ENCODE assay signal across 1 cellular context in genomic region chr9:137618105-137619067, GRCh38.
A peak's percentile ranks its signal among the peaks of the same experiment; 100 is the strongest.
TF ChIP-seq lines count a peak whose summit lies in the region.

Gene EHMT1, plus strand, starts transcription at chr9:137619005. Its CDS starts 24 bp downstream, at chr9:137619029.

TF ChIP-seq in HepG2, 621 proteins besides CTCF, POLR2A, EP300 and RAD21 (continued from another document and continues in another):
- TF ChIP-seq, protein P1, sequence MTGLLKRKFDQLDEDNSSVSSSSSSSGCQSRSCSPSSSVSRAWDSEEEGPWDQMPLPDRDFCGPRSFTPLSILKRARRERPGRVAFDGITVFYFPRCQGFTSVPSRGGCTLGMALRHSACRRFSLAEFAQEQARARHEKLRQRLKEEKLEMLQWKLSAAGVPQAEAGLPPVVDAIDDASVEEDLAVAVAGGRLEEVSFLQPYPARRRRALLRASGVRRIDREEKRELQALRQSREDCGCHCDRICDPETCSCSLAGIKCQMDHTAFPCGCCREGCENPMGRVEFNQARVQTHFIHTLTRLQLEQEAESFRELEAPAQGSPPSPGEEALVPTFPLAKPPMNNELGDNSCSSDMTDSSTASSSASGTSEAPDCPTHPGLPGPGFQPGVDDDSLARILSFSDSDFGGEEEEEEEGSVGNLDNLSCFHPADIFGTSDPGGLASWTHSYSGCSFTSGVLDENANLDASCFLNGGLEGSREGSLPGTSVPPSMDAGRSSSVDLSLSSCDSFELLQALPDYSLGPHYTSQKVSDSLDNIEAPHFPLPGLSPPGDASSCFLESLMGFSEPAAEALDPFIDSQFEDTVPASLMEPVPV (CRISPR knock-in tag; IDR thresholded peaks at IDR 0.05): peak; percentile 75; the same call in 1 of the 2 replicates
- TF ChIP-seq HES4 (CRISPR knock-in tag; IDR thresholded peaks at IDR 0.05; ENCODE audit: borderline replicate concordance) (no peak), MAX (IDR thresholded peaks at IDR 0.05) (peak; percentile 33; the same call in 1 of the 2 replicates), ZNF713 (CRISPR knock-in tag; IDR thresholded peaks at IDR 0.05) (no peak), AKNA (CRISPR knock-in tag; IDR thresholded peaks at IDR 0.05; ENCODE audit: borderline replicate concordance) (no peak), TBP (CRISPR knock-in tag; IDR thresholded peaks at IDR 0.05) (no peak), GPN1 (CRISPR knock-in tag; IDR thresholded peaks at IDR 0.05; ENCODE audit: borderline replicate concordance) (no peak), ZNF230 (CRISPR knock-in tag; IDR thresholded peaks at IDR 0.05) (no peak), WIZ (CRISPR knock-in tag; IDR thresholded peaks at IDR 0.05) (no peak), KMT2B (CRISPR knock-in tag; IDR thresholded peaks at IDR 0.05) (peak; percentile 75), FIP1L1 (IDR thresholded peaks at IDR 0.05; ENCODE audit: borderline replicate concordance, insufficient read depth, low read depth, low read length) (no peak), PLRG1 (conservative IDR thresholded peaks at IDR 0.05) (no peak), AFF4 (CRISPR knock-in tag; IDR thresholded peaks at IDR 0.05) (no peak), TCF12 (IDR thresholded peaks at IDR 0.05) (no peak), TCF12 (CRISPR knock-in tag; IDR thresholded peaks at IDR 0.05) (no peak), MIER3 (CRISPR knock-in tag; IDR thresholded peaks at IDR 0.05; ENCODE audit: borderline replicate concordance) (0 out of 2 replicates have a peak, but pooled peaks have one; percentile 27), ZBTB4 (CRISPR knock-in tag; IDR thresholded peaks at IDR 0.05; ENCODE audit: borderline replicate concordance) (no peak), ETS1 (CRISPR knock-in tag; IDR thresholded peaks at IDR 0.05) (no peak), ZFP36L2 (CRISPR knock-in tag; IDR thresholded peaks at IDR 0.05) (no peak), ZNF34 (CRISPR knock-in tag; IDR thresholded peaks at IDR 0.05; ENCODE audit: borderline replicate concordance) (no peak), ZNF343 (CRISPR knock-in tag; IDR thresholded peaks at IDR 0.05) (0 out of 2 replicates have a peak, but pooled peaks have one; percentile 29), ZNF589 (CRISPR knock-in tag; conservative IDR thresholded peaks at IDR 0.05) (no peak), TRIM24 (CRISPR knock-in tag; IDR thresholded peaks at IDR 0.05) (no peak), ZNF878 (CRISPR knock-in tag; IDR thresholded peaks at IDR 0.05) (no peak), SRSF9 (IDR thresholded peaks at IDR 0.05; ENCODE audit: borderline replicate concordance, insufficient read depth, low read depth, low read length, poor library complexity, severe bottlenecking) (no peak), ZSCAN25 (CRISPR knock-in tag; IDR thresholded peaks at IDR 0.05) (no peak)
- TF ChIP-seq, protein P2, sequence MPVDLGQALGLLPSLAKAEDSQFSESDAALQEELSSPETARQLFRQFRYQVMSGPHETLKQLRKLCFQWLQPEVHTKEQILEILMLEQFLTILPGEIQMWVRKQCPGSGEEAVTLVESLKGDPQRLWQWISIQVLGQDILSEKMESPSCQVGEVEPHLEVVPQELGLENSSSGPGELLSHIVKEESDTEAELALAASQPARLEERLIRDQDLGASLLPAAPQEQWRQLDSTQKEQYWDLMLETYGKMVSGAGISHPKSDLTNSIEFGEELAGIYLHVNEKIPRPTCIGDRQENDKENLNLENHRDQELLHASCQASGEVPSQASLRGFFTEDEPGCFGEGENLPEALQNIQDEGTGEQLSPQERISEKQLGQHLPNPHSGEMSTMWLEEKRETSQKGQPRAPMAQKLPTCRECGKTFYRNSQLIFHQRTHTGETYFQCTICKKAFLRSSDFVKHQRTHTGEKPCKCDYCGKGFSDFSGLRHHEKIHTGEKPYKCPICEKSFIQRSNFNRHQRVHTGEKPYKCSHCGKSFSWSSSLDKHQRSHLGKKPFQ (CRISPR knock-in tag; IDR thresholded peaks at IDR 0.05; ENCODE audit: insufficient replicate concordance): no peak
- TF ChIP-seq, protein P3, sequence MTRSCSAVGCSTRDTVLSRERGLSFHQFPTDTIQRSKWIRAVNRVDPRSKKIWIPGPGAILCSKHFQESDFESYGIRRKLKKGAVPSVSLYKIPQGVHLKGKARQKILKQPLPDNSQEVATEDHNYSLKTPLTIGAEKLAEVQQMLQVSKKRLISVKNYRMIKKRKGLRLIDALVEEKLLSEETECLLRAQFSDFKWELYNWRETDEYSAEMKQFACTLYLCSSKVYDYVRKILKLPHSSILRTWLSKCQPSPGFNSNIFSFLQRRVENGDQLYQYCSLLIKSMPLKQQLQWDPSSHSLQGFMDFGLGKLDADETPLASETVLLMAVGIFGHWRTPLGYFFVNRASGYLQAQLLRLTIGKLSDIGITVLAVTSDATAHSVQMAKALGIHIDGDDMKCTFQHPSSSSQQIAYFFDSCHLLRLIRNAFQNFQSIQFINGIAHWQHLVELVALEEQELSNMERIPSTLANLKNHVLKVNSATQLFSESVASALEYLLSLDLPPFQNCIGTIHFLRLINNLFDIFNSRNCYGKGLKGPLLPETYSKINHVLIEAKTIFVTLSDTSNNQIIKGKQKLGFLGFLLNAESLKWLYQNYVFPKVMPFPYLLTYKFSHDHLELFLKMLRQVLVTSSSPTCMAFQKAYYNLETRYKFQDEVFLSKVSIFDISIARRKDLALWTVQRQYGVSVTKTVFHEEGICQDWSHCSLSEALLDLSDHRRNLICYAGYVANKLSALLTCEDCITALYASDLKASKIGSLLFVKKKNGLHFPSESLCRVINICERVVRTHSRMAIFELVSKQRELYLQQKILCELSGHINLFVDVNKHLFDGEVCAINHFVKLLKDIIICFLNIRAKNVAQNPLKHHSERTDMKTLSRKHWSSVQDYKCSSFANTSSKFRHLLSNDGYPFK (CRISPR knock-in tag; IDR thresholded peaks at IDR 0.05; ENCODE audit: borderline replicate concordance): peak; percentile 73
- TF ChIP-seq, protein P4, sequence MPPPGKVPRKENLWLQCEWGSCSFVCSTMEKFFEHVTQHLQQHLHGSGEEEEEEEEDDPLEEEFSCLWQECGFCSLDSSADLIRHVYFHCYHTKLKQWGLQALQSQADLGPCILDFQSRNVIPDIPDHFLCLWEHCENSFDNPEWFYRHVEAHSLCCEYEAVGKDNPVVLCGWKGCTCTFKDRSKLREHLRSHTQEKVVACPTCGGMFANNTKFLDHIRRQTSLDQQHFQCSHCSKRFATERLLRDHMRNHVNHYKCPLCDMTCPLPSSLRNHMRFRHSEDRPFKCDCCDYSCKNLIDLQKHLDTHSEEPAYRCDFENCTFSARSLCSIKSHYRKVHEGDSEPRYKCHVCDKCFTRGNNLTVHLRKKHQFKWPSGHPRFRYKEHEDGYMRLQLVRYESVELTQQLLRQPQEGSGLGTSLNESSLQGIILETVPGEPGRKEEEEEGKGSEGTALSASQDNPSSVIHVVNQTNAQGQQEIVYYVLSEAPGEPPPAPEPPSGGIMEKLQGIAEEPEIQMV (CRISPR knock-in tag; IDR thresholded peaks at IDR 0.05; ENCODE audit: low read depth): no peak
- TF ChIP-seq, protein P5, sequence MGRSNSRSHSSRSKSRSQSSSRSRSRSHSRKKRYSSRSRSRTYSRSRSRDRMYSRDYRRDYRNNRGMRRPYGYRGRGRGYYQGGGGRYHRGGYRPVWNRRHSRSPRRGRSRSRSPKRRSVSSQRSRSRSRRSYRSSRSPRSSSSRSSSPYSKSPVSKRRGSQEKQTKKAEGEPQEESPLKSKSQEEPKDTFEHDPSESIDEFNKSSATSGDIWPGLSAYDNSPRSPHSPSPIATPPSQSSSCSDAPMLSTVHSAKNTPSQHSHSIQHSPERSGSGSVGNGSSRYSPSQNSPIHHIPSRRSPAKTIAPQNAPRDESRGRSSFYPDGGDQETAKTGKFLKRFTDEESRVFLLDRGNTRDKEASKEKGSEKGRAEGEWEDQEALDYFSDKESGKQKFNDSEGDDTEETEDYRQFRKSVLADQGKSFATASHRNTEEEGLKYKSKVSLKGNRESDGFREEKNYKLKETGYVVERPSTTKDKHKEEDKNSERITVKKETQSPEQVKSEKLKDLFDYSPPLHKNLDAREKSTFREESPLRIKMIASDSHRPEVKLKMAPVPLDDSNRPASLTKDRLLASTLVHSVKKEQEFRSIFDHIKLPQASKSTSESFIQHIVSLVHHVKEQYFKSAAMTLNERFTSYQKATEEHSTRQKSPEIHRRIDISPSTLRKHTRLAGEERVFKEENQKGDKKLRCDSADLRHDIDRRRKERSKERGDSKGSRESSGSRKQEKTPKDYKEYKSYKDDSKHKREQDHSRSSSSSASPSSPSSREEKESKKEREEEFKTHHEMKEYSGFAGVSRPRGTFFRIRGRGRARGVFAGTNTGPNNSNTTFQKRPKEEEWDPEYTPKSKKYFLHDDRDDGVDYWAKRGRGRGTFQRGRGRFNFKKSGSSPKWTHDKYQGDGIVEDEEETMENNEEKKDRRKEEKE (IDR thresholded peaks at IDR 0.05): no peak
